1 cellular context compared by ENCODE assay signal in the genomic region with DNA sequence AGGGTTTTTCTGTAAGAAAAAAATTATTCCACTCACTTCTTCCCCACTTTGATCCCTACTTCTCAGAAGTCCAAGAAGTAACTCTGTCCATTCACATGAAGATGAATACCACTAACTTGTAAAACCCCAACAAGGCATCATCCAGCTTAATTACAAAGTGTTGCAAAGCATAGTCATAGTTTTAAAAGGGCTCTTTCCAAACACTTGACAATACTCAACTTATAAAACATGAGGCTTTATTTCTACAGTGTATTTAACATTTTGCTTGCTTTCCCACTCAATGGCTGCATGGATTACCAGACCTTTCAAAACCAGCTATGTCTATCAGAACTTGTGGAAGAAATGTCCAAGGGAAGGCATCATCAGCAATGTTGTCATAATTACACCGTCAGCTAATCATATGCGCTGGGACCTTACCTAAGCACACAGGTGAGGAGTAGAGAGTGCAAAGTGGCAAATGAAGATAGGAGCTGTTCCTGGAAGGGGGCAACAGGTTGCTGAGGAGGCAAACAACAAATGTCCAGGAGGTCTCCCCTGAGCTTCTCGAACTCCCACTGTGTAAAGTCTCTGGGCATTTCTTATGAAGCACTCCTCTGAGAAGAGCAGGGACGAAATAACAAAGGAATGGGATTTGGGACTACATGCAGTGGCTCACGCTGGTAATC.
TF ChIP-seq lines count a peak whose summit lies in the region.

No MANE protein-coding gene starts in this region.

TF ChIP-seq in HEK293, 187 proteins besides CTCF, POLR2A, EP300 and RAD21 (continued from another document):
- TF ChIP-seq SCRT1 (tag by site-specific recombination; IDR thresholded peaks at IDR 0.05; ENCODE audit: borderline replicate concordance) = peak; percentile 52; the same call in 1 of the 2 replicates
